1 cellular context compared by ENCODE assay signal in genomic region chr1:85681087-85681486, GRCh38.
TF ChIP-seq lines count a peak whose summit lies in the region.

No MANE protein-coding gene starts in this region.

TF ChIP-seq in HepG2, 621 proteins besides CTCF, POLR2A, EP300 and RAD21 (continued from another document and continues in another):
- TF ChIP-seq MBNL3 (CRISPR knock-in tag; conservative IDR thresholded peaks at IDR 0.05): no peak
- TF ChIP-seq SATB2 (CRISPR knock-in tag; IDR thresholded peaks at IDR 0.05): no peak
- TF ChIP-seq, protein P1, sequence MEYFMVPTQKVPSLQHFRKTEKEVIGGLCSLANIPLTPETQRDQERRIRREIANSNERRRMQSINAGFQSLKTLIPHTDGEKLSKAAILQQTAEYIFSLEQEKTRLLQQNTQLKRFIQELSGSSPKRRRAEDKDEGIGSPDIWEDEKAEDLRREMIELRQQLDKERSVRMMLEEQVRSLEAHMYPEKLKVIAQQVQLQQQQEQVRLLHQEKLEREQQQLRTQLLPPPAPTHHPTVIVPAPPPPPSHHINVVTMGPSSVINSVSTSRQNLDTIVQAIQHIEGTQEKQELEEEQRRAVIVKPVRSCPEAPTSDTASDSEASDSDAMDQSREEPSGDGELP (IDR thresholded peaks at IDR 0.05; ENCODE audit: borderline replicate concordance, low read depth): peak; percentile 95
- TF ChIP-seq ZKSCAN8 (CRISPR knock-in tag; IDR thresholded peaks at IDR 0.05; ENCODE audit: borderline replicate concordance): no peak
- no peak for TF ChIP-seq UBTF (CRISPR knock-in tag; IDR thresholded peaks at IDR 0.05)
- TF ChIP-seq NKX3-1 (CRISPR knock-in tag; IDR thresholded peaks at IDR 0.05): no peak
- no peak for TF ChIP-seq STAT5B (CRISPR knock-in tag; IDR thresholded peaks at IDR 0.05)
- TF ChIP-seq YEATS4 (CRISPR knock-in tag; IDR thresholded peaks at IDR 0.05; ENCODE audit: borderline replicate concordance): no peak
- no peak for TF ChIP-seq ZNF326 (CRISPR knock-in tag; IDR thresholded peaks at IDR 0.05; ENCODE audit: borderline replicate concordance)
- no peak for TF ChIP-seq ZNF546 (CRISPR knock-in tag; conservative IDR thresholded peaks at IDR 0.05)
- TF ChIP-seq GTF2F1 (IDR thresholded peaks at IDR 0.05; ENCODE audit: low read length): no peak
- TF ChIP-seq, protein P2, sequence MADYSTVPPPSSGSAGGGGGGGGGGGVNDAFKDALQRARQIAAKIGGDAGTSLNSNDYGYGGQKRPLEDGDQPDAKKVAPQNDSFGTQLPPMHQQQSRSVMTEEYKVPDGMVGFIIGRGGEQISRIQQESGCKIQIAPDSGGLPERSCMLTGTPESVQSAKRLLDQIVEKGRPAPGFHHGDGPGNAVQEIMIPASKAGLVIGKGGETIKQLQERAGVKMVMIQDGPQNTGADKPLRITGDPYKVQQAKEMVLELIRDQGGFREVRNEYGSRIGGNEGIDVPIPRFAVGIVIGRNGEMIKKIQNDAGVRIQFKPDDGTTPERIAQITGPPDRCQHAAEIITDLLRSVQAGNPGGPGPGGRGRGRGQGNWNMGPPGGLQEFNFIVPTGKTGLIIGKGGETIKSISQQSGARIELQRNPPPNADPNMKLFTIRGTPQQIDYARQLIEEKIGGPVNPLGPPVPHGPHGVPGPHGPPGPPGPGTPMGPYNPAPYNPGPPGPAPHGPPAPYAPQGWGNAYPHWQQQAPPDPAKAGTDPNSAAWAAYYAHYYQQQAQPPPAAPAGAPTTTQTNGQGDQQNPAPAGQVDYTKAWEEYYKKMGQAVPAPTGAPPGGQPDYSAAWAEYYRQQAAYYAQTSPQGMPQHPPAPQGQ (CRISPR knock-in tag; IDR thresholded peaks at IDR 0.05; ENCODE audit: borderline replicate concordance): no peak
- peak; percentile 61; the same call in 1 of the 2 replicates for TF ChIP-seq FOXK1 (CRISPR knock-in tag; IDR thresholded peaks at IDR 0.05; ENCODE audit: borderline replicate concordance, low read depth)
- no peak for TF ChIP-seq SNAPC2 (CRISPR knock-in tag; IDR thresholded peaks at IDR 0.05)
- 0 out of 2 replicates have a peak, but pooled peaks have one; percentile 12 for TF ChIP-seq TBX3 (IDR thresholded peaks at IDR 0.05; ENCODE audit: borderline replicate concordance)
- 0 out of 2 replicates have a peak, but pooled peaks have one; percentile 26 for TF ChIP-seq THAP11 (CRISPR knock-in tag; IDR thresholded peaks at IDR 0.05)
- TF ChIP-seq E2F5 (CRISPR knock-in tag; conservative IDR thresholded peaks at IDR 0.05): no peak
- TF ChIP-seq SMC3 (IDR thresholded peaks at IDR 0.05; ENCODE audit: low read length): peak; percentile 16; the same call in 1 of the 2 replicates
- no peak for TF ChIP-seq HDAC6 (IDR thresholded peaks at IDR 0.05; ENCODE audit: low read depth, low read length)
- no peak for TF ChIP-seq ZNF766 (CRISPR knock-in tag; IDR thresholded peaks at IDR 0.05; ENCODE audit: borderline replicate concordance)
- no peak for TF ChIP-seq ZNF570 (CRISPR knock-in tag; IDR thresholded peaks at IDR 0.05; ENCODE audit: borderline replicate concordance)
- TF ChIP-seq, protein P3, sequence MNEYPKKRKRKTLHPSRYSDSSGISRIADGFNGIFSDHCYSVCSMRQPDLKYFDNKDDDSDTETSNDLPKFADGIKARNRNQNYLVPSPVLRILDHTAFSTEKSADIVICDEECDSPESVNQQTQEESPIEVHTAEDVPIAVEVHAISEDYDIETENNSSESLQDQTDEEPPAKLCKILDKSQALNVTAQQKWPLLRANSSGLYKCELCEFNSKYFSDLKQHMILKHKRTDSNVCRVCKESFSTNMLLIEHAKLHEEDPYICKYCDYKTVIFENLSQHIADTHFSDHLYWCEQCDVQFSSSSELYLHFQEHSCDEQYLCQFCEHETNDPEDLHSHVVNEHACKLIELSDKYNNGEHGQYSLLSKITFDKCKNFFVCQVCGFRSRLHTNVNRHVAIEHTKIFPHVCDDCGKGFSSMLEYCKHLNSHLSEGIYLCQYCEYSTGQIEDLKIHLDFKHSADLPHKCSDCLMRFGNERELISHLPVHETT (CRISPR knock-in tag; conservative IDR thresholded peaks at IDR 0.05): no peak
- no peak for TF ChIP-seq ZNF724P (CRISPR knock-in tag; IDR thresholded peaks at IDR 0.05; ENCODE audit: borderline replicate concordance)
- no peak for TF ChIP-seq SOX6 (IDR thresholded peaks at IDR 0.05)
- TF ChIP-seq SOX6 (CRISPR knock-in tag; IDR thresholded peaks at IDR 0.05): peak; percentile 72
- no peak for TF ChIP-seq FIP1L1 (IDR thresholded peaks at IDR 0.05; ENCODE audit: borderline replicate concordance, insufficient read depth, low read depth, low read length)
- no peak for TF ChIP-seq YY1 (IDR thresholded peaks at IDR 0.05; ENCODE audit: insufficient read depth, insufficient replicate concordance, low read depth, low read length)
- TF ChIP-seq THYN1 (CRISPR knock-in tag; IDR thresholded peaks at IDR 0.05; ENCODE audit: borderline replicate concordance, low read depth): no peak
- TF ChIP-seq ZNF850 (CRISPR knock-in tag; conservative IDR thresholded peaks at IDR 0.05): no peak
- TF ChIP-seq ESRRA (CRISPR knock-in tag; IDR thresholded peaks at IDR 0.05; ENCODE audit: low read depth): no peak
- TF ChIP-seq, protein P4, sequence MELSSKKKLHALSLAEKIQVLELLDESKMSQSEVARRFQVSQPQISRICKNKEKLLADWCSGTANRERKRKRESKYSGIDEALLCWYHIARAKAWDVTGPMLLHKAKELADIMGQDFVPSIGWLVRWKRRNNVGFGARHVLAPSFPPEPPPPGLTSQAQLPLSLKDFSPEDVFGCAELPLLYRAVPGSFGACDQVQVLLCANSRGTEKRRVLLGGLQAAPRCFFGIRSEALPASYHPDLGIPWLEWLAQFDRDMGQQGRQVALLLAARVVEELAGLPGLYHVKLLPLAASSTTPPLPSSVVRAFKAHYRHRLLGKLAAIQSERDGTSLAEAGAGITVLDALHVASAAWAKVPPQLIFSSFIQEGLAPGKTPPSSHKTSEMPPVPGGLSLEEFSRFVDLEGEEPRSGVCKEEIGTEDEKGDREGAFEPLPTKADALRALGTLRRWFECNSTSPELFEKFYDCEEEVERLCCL (CRISPR knock-in tag; IDR thresholded peaks at IDR 0.05; ENCODE audit: borderline replicate concordance): no peak
- TF ChIP-seq MXI1 (IDR thresholded peaks at IDR 0.05; ENCODE audit: borderline replicate concordance, low read depth, low read length): peak; percentile 73; the same call in 2 of the 3 replicates
- TF ChIP-seq FOXO1 (CRISPR knock-in tag; IDR thresholded peaks at IDR 0.05): peak; percentile 85; the same call in 1 of the 2 replicates
- TF ChIP-seq MTA3 (CRISPR knock-in tag; IDR thresholded peaks at IDR 0.05): no peak
- no peak for TF ChIP-seq ZNF83 (CRISPR knock-in tag; IDR thresholded peaks at IDR 0.05; ENCODE audit: borderline replicate concordance)
- TF ChIP-seq XBP1 (CRISPR knock-in tag; IDR thresholded peaks at IDR 0.05): no peak
- TF ChIP-seq NR2F2 (IDR thresholded peaks at IDR 0.05; ENCODE audit: borderline replicate concordance, low read depth): no peak
- TF ChIP-seq IRF9 (CRISPR knock-in tag; IDR thresholded peaks at IDR 0.05; ENCODE audit: borderline replicate concordance): no peak
- no peak for TF ChIP-seq ZNF678 (CRISPR knock-in tag; IDR thresholded peaks at IDR 0.05)
- no peak for TF ChIP-seq ATAD3A (CRISPR knock-in tag; IDR thresholded peaks at IDR 0.05)
- no peak for TF ChIP-seq ARNT (IDR thresholded peaks at IDR 0.05)
- peak; percentile 62 for TF ChIP-seq NCOA2 (CRISPR knock-in tag; IDR thresholded peaks at IDR 0.05)
- no peak for TF ChIP-seq KDM5B (CRISPR knock-in tag; IDR thresholded peaks at IDR 0.05; ENCODE audit: borderline replicate concordance)
- no peak for TF ChIP-seq ZNF430 (CRISPR knock-in tag; IDR thresholded peaks at IDR 0.05)
- TF ChIP-seq, protein P5, sequence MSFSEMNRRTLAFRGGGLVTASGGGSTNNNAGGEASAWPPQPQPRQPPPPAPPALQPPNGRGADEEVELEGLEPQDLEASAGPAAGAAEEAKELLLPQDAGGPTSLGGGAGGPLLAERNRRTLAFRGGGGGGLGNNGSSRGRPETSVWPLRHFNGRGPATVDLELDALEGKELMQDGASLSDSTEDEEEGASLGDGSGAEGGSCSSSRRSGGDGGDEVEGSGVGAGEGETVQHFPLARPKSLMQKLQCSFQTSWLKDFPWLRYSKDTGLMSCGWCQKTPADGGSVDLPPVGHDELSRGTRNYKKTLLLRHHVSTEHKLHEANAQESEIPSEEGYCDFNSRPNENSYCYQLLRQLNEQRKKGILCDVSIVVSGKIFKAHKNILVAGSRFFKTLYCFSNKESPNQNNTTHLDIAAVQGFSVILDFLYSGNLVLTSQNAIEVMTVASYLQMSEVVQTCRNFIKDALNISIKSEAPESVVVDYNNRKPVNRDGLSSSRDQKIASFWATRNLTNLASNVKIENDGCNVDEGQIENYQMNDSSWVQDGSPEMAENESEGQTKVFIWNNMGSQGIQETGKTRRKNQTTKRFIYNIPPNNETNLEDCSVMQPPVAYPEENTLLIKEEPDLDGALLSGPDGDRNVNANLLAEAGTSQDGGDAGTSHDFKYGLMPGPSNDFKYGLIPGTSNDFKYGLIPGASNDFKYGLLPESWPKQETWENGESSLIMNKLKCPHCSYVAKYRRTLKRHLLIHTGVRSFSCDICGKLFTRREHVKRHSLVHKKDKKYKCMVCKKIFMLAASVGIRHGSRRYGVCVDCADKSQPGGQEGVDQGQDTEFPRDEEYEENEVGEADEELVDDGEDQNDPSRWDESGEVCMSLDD (CRISPR knock-in tag; IDR thresholded peaks at IDR 0.05; ENCODE audit: borderline replicate concordance): no peak
- TF ChIP-seq ZBTB20 (CRISPR knock-in tag; IDR thresholded peaks at IDR 0.05; ENCODE audit: borderline replicate concordance, low read depth): no peak
- TF ChIP-seq ZNF780A (CRISPR knock-in tag; IDR thresholded peaks at IDR 0.05): no peak
- no peak for TF ChIP-seq ZNF616 (CRISPR knock-in tag; IDR thresholded peaks at IDR 0.05; ENCODE audit: low read depth)
- TF ChIP-seq ZMAT5 (CRISPR knock-in tag; IDR thresholded peaks at IDR 0.05; ENCODE audit: borderline replicate concordance, low read depth): no peak
- no peak for TF ChIP-seq ZNF160 (CRISPR knock-in tag; IDR thresholded peaks at IDR 0.05)
- TF ChIP-seq DPF2 (CRISPR knock-in tag; IDR thresholded peaks at IDR 0.05; ENCODE audit: borderline replicate concordance, low read depth): peak; percentile 73; the same call in 1 of the 2 replicates
- TF ChIP-seq ZNF367 (CRISPR knock-in tag; IDR thresholded peaks at IDR 0.05; ENCODE audit: borderline replicate concordance): no peak
- TF ChIP-seq MATR3 (CRISPR knock-in tag; IDR thresholded peaks at IDR 0.05): no peak
- TF ChIP-seq ZNF317 (CRISPR knock-in tag; IDR thresholded peaks at IDR 0.05): no peak
- TF ChIP-seq ZNF44 (CRISPR knock-in tag; IDR thresholded peaks at IDR 0.05): no peak
- no peak for TF ChIP-seq ZNF841 (CRISPR knock-in tag; IDR thresholded peaks at IDR 0.05; ENCODE audit: borderline replicate concordance)
- TF ChIP-seq FOXK2 (IDR thresholded peaks at IDR 0.05): peak; percentile 48; the same call in 1 of the 2 replicates
- no peak for TF ChIP-seq ZNF343 (CRISPR knock-in tag; IDR thresholded peaks at IDR 0.05)
- 0 out of 2 replicates have a peak, but pooled peaks have one; percentile 16 for TF ChIP-seq NFIC (IDR thresholded peaks at IDR 0.05; ENCODE audit: low read length)
- no peak for TF ChIP-seq NR0B2 (CRISPR knock-in tag; IDR thresholded peaks at IDR 0.05)
- TF ChIP-seq ZBTB1 (CRISPR knock-in tag; IDR thresholded peaks at IDR 0.05; ENCODE audit: borderline replicate concordance): no peak
- TF ChIP-seq ZNF329 (CRISPR knock-in tag; IDR thresholded peaks at IDR 0.05; ENCODE audit: low read depth): no peak
- no peak for TF ChIP-seq ZNF431 (CRISPR knock-in tag; IDR thresholded peaks at IDR 0.05; ENCODE audit: borderline replicate concordance, low read depth)
- TF ChIP-seq TBX2 (CRISPR knock-in tag; IDR thresholded peaks at IDR 0.05; ENCODE audit: borderline replicate concordance): peak; percentile 62; the same call in 1 of the 2 replicates
- no peak for TF ChIP-seq ATM (IDR thresholded peaks at IDR 0.05; ENCODE audit: borderline replicate concordance)
